15 cellular contexts compared by ENCODE assay signal in the genomic region with DNA sequence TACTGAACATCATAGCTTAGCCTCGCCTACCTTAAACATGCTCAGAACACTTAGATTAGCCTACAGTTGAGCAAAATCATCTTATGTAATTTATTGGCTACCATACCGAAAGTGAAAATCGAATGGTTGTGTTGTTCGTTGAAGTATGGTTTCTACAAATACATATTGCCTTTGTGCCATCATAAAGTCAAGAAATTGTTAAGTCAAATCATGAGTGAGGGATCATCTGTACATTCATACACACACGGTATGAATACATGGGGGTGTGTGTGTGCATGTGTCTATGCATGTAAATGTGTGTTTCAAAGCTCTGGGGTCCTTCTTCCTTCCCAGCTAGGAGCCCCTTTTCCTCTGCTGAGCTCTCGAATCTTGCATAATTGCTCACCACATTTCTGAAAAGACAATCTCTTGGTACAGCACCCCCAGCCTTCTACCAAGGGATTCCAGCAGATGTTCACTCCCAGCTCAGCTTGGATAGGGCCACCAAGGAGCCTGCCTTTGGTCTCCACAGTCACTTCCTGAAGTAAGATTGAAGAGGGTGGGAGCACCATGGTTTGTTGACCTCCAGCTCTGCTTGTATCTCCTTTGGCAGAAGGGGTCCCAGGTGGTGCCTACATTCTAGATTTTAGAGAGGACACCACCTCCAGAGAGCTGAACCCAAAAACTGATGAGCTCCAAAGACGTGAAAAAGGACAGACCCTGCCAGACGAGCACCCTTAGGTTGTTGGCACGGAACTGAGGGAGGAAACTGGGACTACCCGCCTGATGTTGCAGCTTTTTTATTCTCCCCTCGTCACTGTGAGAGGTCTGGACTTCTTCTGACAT. TPM values are rescaled to one million over a fixed set of nuclear protein-coding genes. Genes with fewer than 3 reads are reported as not detected.
DNase-seq lines count a peak whose midpoint lies in the region; ATAC-seq and TF ChIP-seq lines count a peak whose summit lies in the region.
"Had no signal": no experiment of that assay in that cellular context is flagged by ENCODE, and none has a peak within 500 bp of the region (broad histone marks: within the 10 kb centered on the region; RNA-seq: fewer than 3 reads in every experiment).

No MANE protein-coding gene starts in this region.

- TF ChIP-seq POLR2A in IMR-90 (IDR thresholded peaks at IDR 0.05; ENCODE audit: low read depth, low read length): no peak
- TF ChIP-seq POLR2A in prostate gland (IDR thresholded peaks at IDR 0.05): no peak

- no peak overlapping the region for H2BK120ac ChIP-seq in IMR-90 (ENCODE audit: low read depth, low read length)

- no peak overlapping the region for H4K5ac ChIP-seq in IMR-90 (ENCODE audit: low read depth, low read length)

- no peak overlapping the region for H3K4me3 ChIP-seq in IMR-90 (ENCODE audit: insufficient read depth, low read depth, low read length)
- no peak overlapping the region for H3K4me3 ChIP-seq in prostate gland
- H3K4me3 ChIP-seq: gastroesophageal sphincter had no signal

- DNase-seq in IMR-90 (no peak), prostate gland (ENCODE audit: low spot score) (no peak), NCI-H345 (lab: John Stamatoyannopoulos, UW) (no peak), NCI-H69 (lab: John Stamatoyannopoulos, UW) (no peak)
- no peak for DNase-seq in NK-92 treated with Interleukin-12 subunit alpha and Interleukin-12 subunit beta, amount 100 ng/mL, for 24 hours (lab: John Stamatoyannopoulos, UW)
- DNase-seq: activated CD4-positive, alpha-beta T cell treated with anti-CD3 and anti-CD28 coated beads for 4 hours; Karpas-422; left cardiac atrium; NCI-H2029; stimulated activated CD4-positive, alpha-beta T cell treated with anti-CD3 and anti-CD28 coated beads, Interleukin-15, amount 100 ng/mL, for 24 hours had no signal

- no TSS peak for BruUV-seq in IMR-90 (replicated peaks; lab: Mats Ljungman, UMichigan)

- H3K14ac ChIP-seq in IMR-90 (replicated peaks; ENCODE audit: low read depth, low read length): no peak overlapping the region

- H4K8ac ChIP-seq in IMR-90 (ENCODE audit: low read depth in 2 of 2, low read length in 2 of 2): no peak overlapping the region; a peak in 1 of 4 replicates

- no peak overlapping the region for H2BK15ac ChIP-seq in IMR-90 (ENCODE audit: low read depth, low read length)

- peak; percentile 30 for ATAC-seq in GM18511 (IDR thresholded peaks at IDR 0.05; ENCODE audit: unreplicated experiment)
- no peak for ATAC-seq in IMR-90 (ENCODE audit: low read depth)
- ATAC-seq in esophagus mucosa: peak; percentile 32
- ATAC-seq in GM18858 (IDR thresholded peaks at IDR 0.05; ENCODE audit: unreplicated experiment): no peak
- ATAC-seq: gastroesophageal sphincter, left cardiac atrium had no signal

- H3K36me3 ChIP-seq in IMR-90 (ENCODE audit: control insufficient read depth, insufficient read depth, low read length): no peaks in the 10 kb centered on the region
- no peaks in the 10 kb centered on the region for H3K36me3 ChIP-seq in prostate gland
- H3K36me3 ChIP-seq: gastroesophageal sphincter had no signal

- H3K4me2 ChIP-seq in IMR-90 (ENCODE audit: low read depth, low read length): no peak overlapping the region

- CTCF ChIA-PET in IMR-90 (lab: Yijun Ruan, JAX): interaction anchor here (0.7 kb wide), 1 partner anchor 139 kb away, joined by 3 read pairs; no protein-coding TSS in a partner anchor

- no peak overlapping the region for H3K23ac ChIP-seq in IMR-90 (ENCODE audit: low read depth, low read length)

- H4K91ac ChIP-seq in IMR-90 (ENCODE audit: insufficient read depth, low read depth, low read length): no peak overlapping the region

- no peaks in the 10 kb centered on the region for H4K20me1 ChIP-seq in IMR-90 (ENCODE audit: insufficient read depth, low read length)

- dilution Hi-C loops in IMR-90 (cut with HindIII; ENCODE audit: low sequenced_read_pairs, unreplicated experiment): no loop called here

- TF ChIP-seq RAD21 in IMR-90 (IDR thresholded peaks at IDR 0.05; ENCODE audit: low read length): no peak

- peak overlapping the region; percentile 33; the same call in 1 of the 2 replicates for H2BK20ac ChIP-seq in IMR-90 (ENCODE audit: low read depth, low read length)

- POLR2A ChIA-PET in IMR-90 (lab: Charles Lee; ENCODE audit: unreplicated experiment): no interaction called here

- no peak for TF ChIP-seq CTCF in IMR-90 (conservative IDR thresholded peaks at IDR 0.05; ENCODE audit: low read depth, low read length)
- no peak for TF ChIP-seq CTCF in prostate gland (IDR thresholded peaks at IDR 0.05)

- intact Hi-C loops in IMR-90 (cut with micrococcal nuclease): no loop called here
- intact Hi-C loops in prostate gland (cut with DNase I): no loop called here

- H3K9me1 ChIP-seq in IMR-90 (ENCODE audit: insufficient read depth, low read length): peaks cover 2% of the 10 kb centered on the region; the same call in 1 of the 2 replicates

- no peak overlapping the region; the same call in 1 of the 2 replicates for H3K18ac ChIP-seq in IMR-90 (ENCODE audit: low read depth, low read length)

- 93% methylated on average over 2 of the region's 11 CpGs; no CpG with 5 or more reads in 1 of the 2 experiments for WGBS in IMR-90 (ENCODE audit: extremely low coverage in 2 of 2, insufficient read length in 1 of 2), 2 experiments
- WGBS in prostate gland: 71% methylated on average over 11 of the region's 11 CpGs

- H3K27me3 ChIP-seq in IMR-90 (ENCODE audit: control insufficient read depth, insufficient read depth, low read length): peaks cover 11% of the 10 kb centered on the region; the same call in 1 of the 2 replicates
- no peaks in the 10 kb centered on the region for H3K27me3 ChIP-seq in prostate gland (replicated peaks; ENCODE audit: insufficient read depth)
- H3K27me3 ChIP-seq: gastroesophageal sphincter had no signal

- no peak overlapping the region for H2AFZ ChIP-seq in IMR-90 (replicated peaks; ENCODE audit: low read length, poor library complexity)

- H3K56ac ChIP-seq in IMR-90 (ENCODE audit: extremely low read depth, insufficient read depth, low read length): no peak overlapping the region

- H2BK5ac ChIP-seq in IMR-90 (ENCODE audit: low read depth, low read length, poor library complexity, severe bottlenecking): no peak overlapping the region

- H3K9ac ChIP-seq in IMR-90 (ENCODE audit: low read depth, low read length): no peak overlapping the region

- H3K4me1 ChIP-seq in IMR-90 (ENCODE audit: control insufficient read depth, insufficient read depth, low read length) (peaks cover 6% of the 10 kb centered on the region), prostate gland (replicated peaks) (no peaks in the 10 kb centered on the region)

- no peak overlapping the region for H2AK9ac ChIP-seq in IMR-90 (replicated peaks; ENCODE audit: low read depth, low read length, poor library complexity)

- H2AK5ac ChIP-seq in IMR-90 (ENCODE audit: low read depth, low read length): no peak overlapping the region

- no peaks in the 10 kb centered on the region for H3K9me3 ChIP-seq in IMR-90 (ENCODE audit: control insufficient read depth, insufficient read depth, low read length)
- no peaks in the 10 kb centered on the region for H3K9me3 ChIP-seq in prostate gland
- H3K9me3 ChIP-seq: gastroesophageal sphincter had no signal

- no peaks in the 10 kb centered on the region for H3K79me1 ChIP-seq in IMR-90 (ENCODE audit: low read depth in 1 of 2, low read length in 2 of 2)

- in situ Hi-C loops in IMR-90 (cut with MboI; ENCODE audit: low sequenced_read_pairs): no loop called here

- H3K27ac ChIP-seq in IMR-90 (ENCODE audit: insufficient read depth, low read length) (no peak overlapping the region), prostate gland (peak overlapping the region; percentile 50 to 69)

- peak overlapping the region; percentile 36; the same call in 1 of the 2 replicates for H3K4ac ChIP-seq in IMR-90 (ENCODE audit: low read depth, low read length)

TF ChIP-seq in IMR-90, 13 proteins besides CTCF, POLR2A, EP300 and RAD21:
- TF ChIP-seq, protein P1, sequence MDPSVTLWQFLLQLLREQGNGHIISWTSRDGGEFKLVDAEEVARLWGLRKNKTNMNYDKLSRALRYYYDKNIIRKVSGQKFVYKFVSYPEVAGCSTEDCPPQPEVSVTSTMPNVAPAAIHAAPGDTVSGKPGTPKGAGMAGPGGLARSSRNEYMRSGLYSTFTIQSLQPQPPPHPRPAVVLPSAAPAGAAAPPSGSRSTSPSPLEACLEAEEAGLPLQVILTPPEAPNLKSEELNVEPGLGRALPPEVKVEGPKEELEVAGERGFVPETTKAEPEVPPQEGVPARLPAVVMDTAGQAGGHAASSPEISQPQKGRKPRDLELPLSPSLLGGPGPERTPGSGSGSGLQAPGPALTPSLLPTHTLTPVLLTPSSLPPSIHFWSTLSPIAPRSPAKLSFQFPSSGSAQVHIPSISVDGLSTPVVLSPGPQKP (IDR thresholded peaks at IDR 0.05; ENCODE audit: borderline replicate concordance, low read depth, low read length): no peak
- TF ChIP-seq BHLHE40 (IDR thresholded peaks at IDR 0.05; ENCODE audit: low read depth, low read length) (no peak), CEBPB (IDR thresholded peaks at IDR 0.05; ENCODE audit: low read depth, low read length) (no peak), SMC3 (IDR thresholded peaks at IDR 0.05; ENCODE audit: low read depth, low read length) (no peak), FOS (IDR thresholded peaks at IDR 0.05; ENCODE audit: low read depth, low read length) (no peak), RFX5 (IDR thresholded peaks at IDR 0.05; ENCODE audit: low read depth, low read length) (no peak), MAZ (IDR thresholded peaks at IDR 0.05; ENCODE audit: borderline replicate concordance, low read depth, low read length) (no peak)
TF ChIP-seq in IMR-90: peak in this region for 0.

RNA-seq across cellular contexts. Expression of a gene that starts 33.2 kb away (rescaled TPM):
- total RNA-seq in IMR-90 (2012; rRNA removed) (1.1 and 1.9 TPM in 2 replicates), esophagus mucosa (2.0 TPM), prostate gland (100 to 1,000 TPM in 1 of 2 donors, 10 to 100 TPM in 1; 19.4 to 289 TPM)
- 0.65 and 0.77 TPM in 2 replicates for polyA plus RNA-seq in IMR-90 (2012; rRNA removed)
- 0.69 and 1.8 TPM in 2 replicates for polyA plus RNA-seq in IMR-90 (2012; cell fraction: cytosol; rRNA removed)
- polyA plus RNA-seq in IMR-90 (2012; cell fraction: nucleus; rRNA removed; ENCODE audit: low replicate concordance): 1.5 and 2.4 TPM in 2 replicates
- polyA plus RNA-seq: neural cell had no signal

Comparison
In these comparisons a context has a peak if more than half of its experiments do, and no peak if none do; other contexts are left out.
1. ATAC-seq: peak in GM18511 (single experiment) and esophagus mucosa (single experiment); none in IMR-90 (single experiment) and GM18858 (single experiment).